Comparison of ENCODE assay signal across 8 cellular contexts in the genomic region with DNA sequence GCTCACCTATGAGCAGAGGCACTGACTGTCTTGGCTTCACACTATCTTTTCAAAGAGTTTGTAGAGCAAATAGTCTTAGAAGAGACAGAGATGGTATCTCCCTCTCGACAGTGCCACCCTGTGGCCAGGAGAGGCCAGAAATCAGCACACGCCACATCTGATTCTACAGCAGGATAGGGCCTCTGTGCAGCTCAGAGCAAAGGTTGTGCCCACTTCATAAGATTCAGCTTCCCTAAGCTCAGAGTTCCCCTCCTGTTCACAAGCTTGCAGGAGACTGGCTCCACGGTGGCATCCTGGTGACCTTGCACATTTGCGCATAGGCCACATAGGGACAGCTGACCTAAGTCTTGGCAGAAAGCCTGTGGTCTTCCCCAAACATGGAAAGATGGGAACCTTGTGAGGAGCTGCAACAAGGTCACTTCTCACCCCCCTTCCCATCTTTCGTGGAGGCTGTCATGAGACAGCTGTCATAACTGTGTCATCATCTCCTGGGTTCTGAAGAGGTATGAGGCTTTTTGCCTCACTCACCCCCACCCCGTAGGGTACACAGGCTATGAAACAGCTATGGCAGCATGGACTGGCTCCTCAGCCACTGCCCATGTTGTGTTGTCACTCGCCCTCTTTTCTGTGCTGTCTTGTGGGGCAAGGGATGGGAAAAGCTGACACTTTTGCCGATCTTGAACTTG. TPM values are rescaled to one million over a fixed set of nuclear protein-coding genes. Genes with fewer than 3 reads are reported as not detected.
DNase-seq lines count a peak whose midpoint lies in the region; TF ChIP-seq lines count a peak whose summit lies in the region.

No MANE protein-coding gene starts in this region.

- H3K27me3 Mint-ChIP-seq in HFFc6 (ENCODE audit: insufficient read depth) = peaks cover 27% of the 10 kb centered on the region

- H3K4me1 Mint-ChIP-seq in HFFc6 (ENCODE audit: low read depth) = peaks cover 25% of the 10 kb centered on the region

- H2AFZ ChIP-seq in PC-9 (no peak overlapping the region), osteoblast (ENCODE audit: low read length) (no peak overlapping the region)

- H3K4me2 ChIP-seq in PC-9 = no peak overlapping the region
- H3K4me2 ChIP-seq in osteoblast (ENCODE audit: insufficient read depth, low read length) = no peak overlapping the region

- H3K36me3 ChIP-seq in PC-9 (ENCODE audit: low read depth) = no peaks in the 10 kb centered on the region
- H3K36me3 ChIP-seq in osteoblast (ENCODE audit: insufficient read depth, low read length) = no peaks in the 10 kb centered on the region
- no peaks in the 10 kb centered on the region for H3K36me3 ChIP-seq in tibial artery

- TF ChIP-seq CTCF in HFFc6 (IDR thresholded peaks at IDR 0.05) (peak; percentile 84), PC-9 (conservative IDR thresholded peaks at IDR 0.05) (peak; percentile 83), fibroblast of the aortic adventitia (IDR thresholded peaks at IDR 0.05; ENCODE audit: insufficient read depth, low read length) (peak; percentile 75), osteoblast (IDR thresholded peaks at IDR 0.05; ENCODE audit: extremely low read depth, low read depth, low read length) (peak; percentile 76), tibial artery (IDR thresholded peaks at IDR 0.05) (peak; percentile 41 to 48)

- POLR2A ChIA-PET in PC-9 (lab: Charles Lee; ENCODE audit: unreplicated experiment) = interaction anchor here (0.7 kb wide), 1 partner anchor 183 kb away, joined by 5 read pairs; no protein-coding TSS in a partner anchor

- no peak overlapping the region for H3K4me3 Mint-ChIP-seq in HFFc6

- H3F3A ChIP-seq in PC-9 (ENCODE audit: insufficient read depth, low read depth) = no peaks in the 10 kb centered on the region

- no peaks in the 10 kb centered on the region for H3K9me3 Mint-ChIP-seq in HFFc6

- no peaks in the 10 kb centered on the region for H3K36me3 Mint-ChIP-seq in HFFc6 (ENCODE audit: low read depth)

- H4K20me1 ChIP-seq in PC-9 (ENCODE audit: insufficient read depth) (no peaks in the 10 kb centered on the region), osteoblast (ENCODE audit: insufficient read depth, low read length) (no peaks in the 10 kb centered on the region)

- intact Hi-C loops in PC-9 (cut with micrococcal nuclease; ENCODE audit: unreplicated experiment) = loop anchor here (1.0 to 5.0 kb wide), 4 partner anchors 116 to 271 kb away; no protein-coding TSS in a partner anchor
- intact Hi-C loops in tibial artery (cut with DNase I; ENCODE audit: low total_unique reads) = no loop called here

- H3K4me3 ChIP-seq in PC-9 (no peak overlapping the region), fibroblast of the aortic adventitia (ENCODE audit: low read depth, low read length) (no peak overlapping the region), osteoblast (ENCODE audit: insufficient read depth, low read length) (no peak overlapping the region), tibial artery (no peak overlapping the region)

- no peaks in the 10 kb centered on the region for H3K27me3 ChIP-seq in PC-9 (ENCODE audit: insufficient read depth, low read depth)
- peaks cover 6% of the 10 kb centered on the region for H3K27me3 ChIP-seq in osteoblast (ENCODE audit: insufficient read depth, low read length)
- H3K27me3 ChIP-seq in tibial artery = no peaks in the 10 kb centered on the region

- H3K27ac Mint-ChIP-seq in HFFc6 = no peak overlapping the region

- H3K4me1 ChIP-seq in PC-9 (replicated peaks; ENCODE audit: insufficient read depth) (no peaks in the 10 kb centered on the region), osteoblast (ENCODE audit: insufficient read depth, low read length) (no peaks in the 10 kb centered on the region), tibial artery (no peaks in the 10 kb centered on the region)

- H3K79me2 ChIP-seq in PC-9 (ENCODE audit: low read depth) (no peaks in the 10 kb centered on the region), osteoblast (ENCODE audit: insufficient read depth, low read length) (no peaks in the 10 kb centered on the region)

- H3K9me2 ChIP-seq in PC-9 (ENCODE audit: insufficient read depth) = no peaks in the 10 kb centered on the region

- H3K27ac ChIP-seq in PC-9 (no peak overlapping the region), osteoblast (ENCODE audit: low read depth, low read length) (no peak overlapping the region), tibial artery (no peak overlapping the region)

- CTCF ChIA-PET in PC-9 (lab: Charles Lee) = interaction anchor here (0.6 to 2.0 kb wide), 6 partner anchors 34 to 270 kb away, joined by 4 to 8 read pairs (median 5); no protein-coding TSS in a partner anchor

- BruUV-seq in PC-9 (replicated peaks; lab: Mats Ljungman, UMichigan) = no TSS peak

- DNase-seq in DMS153 (lab: John Stamatoyannopoulos, UW) (peak; percentile 59), HFFc6 (peak; percentile 46), PC-9 (peak; percentile 40 to 62), activated T-helper 1 cell treated with Interleukin-2 at 50 U/mL for 16 hours (ENCODE audit: low read depth) (peak; percentile 43), fibroblast of the aortic adventitia (ENCODE audit: low read depth) (peak; percentile 62), osteoblast (ENCODE audit: insufficient read length, low spot score, missing footprints) (peak; percentile 79), tibial artery (peak in 1 of 2 donors; percentile 42), NCI-H1436 (lab: John Stamatoyannopoulos, UW) (no peak)

- no peaks in the 10 kb centered on the region for H3K9me3 ChIP-seq in PC-9 (ENCODE audit: insufficient read depth, low read depth)
- no peaks in the 10 kb centered on the region for H3K9me3 ChIP-seq in osteoblast (ENCODE audit: low read depth, low read length)
- H3K9me3 ChIP-seq in tibial artery = no peaks in the 10 kb centered on the region

RNA-seq across cellular contexts. Expression of gene ITLN2, which starts 3.0 kb away (rescaled TPM):
- not detected for total RNA-seq in HFFc6 (2021; fragmentation: NEBNext Ultra II Directional; extraction: Animal tissue kit (Norgen Biotek cat#: 25700))
- not detected in 2 replicates for total RNA-seq in PC-9 (2021)
- total RNA-seq in fibroblast of the aortic adventitia (ENCODE audit: low replicate concordance) = 3.8 TPM in 1 of 2 replicates, not detected in the other
- total RNA-seq in osteoblast = not detected in 2 replicates
